In genomic region chr13:34156841-34157365, GRCh38 we compare ENCODE assay signal across 1 cellular context.
TF ChIP-seq lines count a peak whose summit lies in the region.

No MANE protein-coding gene starts in this region.

TF ChIP-seq in SK-N-SH, 30 proteins besides CTCF, POLR2A, EP300 and RAD21 (continued from another document):
- TF ChIP-seq TAF1 (IDR thresholded peaks at IDR 0.05; ENCODE audit: borderline replicate concordance, low read depth, low read length) = peak; percentile 58; the same call in 1 of the 2 replicates
- TF ChIP-seq, protein P1, sequence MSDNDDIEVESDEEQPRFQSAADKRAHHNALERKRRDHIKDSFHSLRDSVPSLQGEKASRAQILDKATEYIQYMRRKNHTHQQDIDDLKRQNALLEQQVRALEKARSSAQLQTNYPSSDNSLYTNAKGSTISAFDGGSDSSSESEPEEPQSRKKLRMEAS (IDR thresholded peaks at IDR 0.05; ENCODE audit: low read depth) = 0 out of 2 replicates have a peak, but pooled peaks have one; percentile 81
- TF ChIP-seq TEAD4 (IDR thresholded peaks at IDR 0.05; ENCODE audit: borderline replicate concordance, insufficient read depth) = peak; percentile 62
- TF ChIP-seq GABPA (IDR thresholded peaks at IDR 0.05; ENCODE audit: low read depth) = no peak; the same call in 1 of the 2 replicates
- TF ChIP-seq YY1 (IDR thresholded peaks at IDR 0.05; ENCODE audit: low read depth) = no peak
- TF ChIP-seq PBX3 (IDR thresholded peaks at IDR 0.05) = peak; percentile 84
- TF ChIP-seq POLR2AphosphoS5 (IDR thresholded peaks at IDR 0.05; ENCODE audit: low read depth, low read length) = peak; percentile 78; the same call in 1 of the 2 replicates
